ENCODE assay signal across 1 cellular context in genomic region chr17:72142097-72142496, GRCh38. TPM values are rescaled to one million over a fixed set of nuclear protein-coding genes. Genes with fewer than 3 reads are reported as not detected.
"Had no signal": no experiment of that assay in that cellular context is flagged by ENCODE, and none has a peak within 500 bp of the region (broad histone marks: within the 10 kb centered on the region; RNA-seq: fewer than 3 reads in every experiment).

No MANE protein-coding gene starts in this region.

RNA-seq across cellular contexts. Expression of gene SOX9, which starts 21.3 kb away (rescaled TPM):
- total RNA-seq: G401 had no signal
